Comparison of ENCODE assay signal across 2 cellular contexts in genomic region chr3:117238805-117239204, GRCh38.
TF ChIP-seq lines count a peak whose summit lies in the region.

No MANE protein-coding gene starts in this region.

TF ChIP-seq in SK-N-SH, 30 proteins besides CTCF, POLR2A, EP300 and RAD21 (continued from another document):
- TF ChIP-seq REST (IDR thresholded peaks at IDR 0.05; ENCODE audit: low read depth, low read length): peak; percentile 65; the same call in 1 of the 2 replicates
- TF ChIP-seq, protein P1, sequence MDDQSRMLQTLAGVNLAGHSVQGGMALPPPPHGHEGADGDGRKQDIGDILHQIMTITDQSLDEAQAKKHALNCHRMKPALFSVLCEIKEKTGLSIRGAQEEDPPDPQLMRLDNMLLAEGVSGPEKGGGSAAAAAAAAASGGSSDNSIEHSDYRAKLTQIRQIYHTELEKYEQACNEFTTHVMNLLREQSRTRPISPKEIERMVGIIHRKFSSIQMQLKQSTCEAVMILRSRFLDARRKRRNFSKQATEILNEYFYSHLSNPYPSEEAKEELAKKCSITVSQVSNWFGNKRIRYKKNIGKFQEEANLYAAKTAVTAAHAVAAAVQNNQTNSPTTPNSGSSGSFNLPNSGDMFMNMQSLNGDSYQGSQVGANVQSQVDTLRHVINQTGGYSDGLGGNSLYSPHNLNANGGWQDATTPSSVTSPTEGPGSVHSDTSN (IDR thresholded peaks at IDR 0.05): no peak

TF ChIP-seq in SK-N-SH treated with all-trans-retinoic acid at 6 μM for 48 hours, 23 proteins besides CTCF, POLR2A, EP300 and RAD21 (continued from another document):
- TF ChIP-seq, protein P2, sequence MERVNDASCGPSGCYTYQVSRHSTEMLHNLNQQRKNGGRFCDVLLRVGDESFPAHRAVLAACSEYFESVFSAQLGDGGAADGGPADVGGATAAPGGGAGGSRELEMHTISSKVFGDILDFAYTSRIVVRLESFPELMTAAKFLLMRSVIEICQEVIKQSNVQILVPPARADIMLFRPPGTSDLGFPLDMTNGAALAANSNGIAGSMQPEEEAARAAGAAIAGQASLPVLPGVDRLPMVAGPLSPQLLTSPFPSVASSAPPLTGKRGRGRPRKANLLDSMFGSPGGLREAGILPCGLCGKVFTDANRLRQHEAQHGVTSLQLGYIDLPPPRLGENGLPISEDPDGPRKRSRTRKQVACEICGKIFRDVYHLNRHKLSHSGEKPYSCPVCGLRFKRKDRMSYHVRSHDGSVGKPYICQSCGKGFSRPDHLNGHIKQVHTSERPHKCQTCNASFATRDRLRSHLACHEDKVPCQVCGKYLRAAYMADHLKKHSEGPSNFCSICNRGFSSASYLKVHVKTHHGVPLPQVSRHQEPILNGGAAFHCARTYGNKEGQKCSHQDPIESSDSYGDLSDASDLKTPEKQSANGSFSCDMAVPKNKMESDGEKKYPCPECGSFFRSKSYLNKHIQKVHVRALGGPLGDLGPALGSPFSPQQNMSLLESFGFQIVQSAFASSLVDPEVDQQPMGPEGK (CRISPR knock-in tag; IDR thresholded peaks at IDR 0.05; ENCODE audit: borderline replicate concordance): no peak
- TF ChIP-seq ESRRG (CRISPR knock-in tag; IDR thresholded peaks at IDR 0.05) (no peak), ZNF8 (CRISPR knock-in tag; IDR thresholded peaks at IDR 0.05) (no peak), PPARA (CRISPR knock-in tag; IDR thresholded peaks at IDR 0.05; ENCODE audit: borderline replicate concordance) (no peak), ZNF565 (CRISPR knock-in tag; conservative IDR thresholded peaks at IDR 0.05; ENCODE audit: low read depth) (no peak), ZFP3 (CRISPR knock-in tag; IDR thresholded peaks at IDR 0.05) (no peak), TOX (CRISPR knock-in tag; IDR thresholded peaks at IDR 0.05; ENCODE audit: borderline replicate concordance) (no peak), ISL1 (CRISPR knock-in tag; IDR thresholded peaks at IDR 0.05) (no peak), TCF4 (CRISPR knock-in tag; IDR thresholded peaks at IDR 0.05; ENCODE audit: borderline replicate concordance) (no peak), RARB (CRISPR knock-in tag; IDR thresholded peaks at IDR 0.05) (no peak), CSDC2 (CRISPR knock-in tag; IDR thresholded peaks at IDR 0.05) (no peak)
- TF ChIP-seq, protein P3, sequence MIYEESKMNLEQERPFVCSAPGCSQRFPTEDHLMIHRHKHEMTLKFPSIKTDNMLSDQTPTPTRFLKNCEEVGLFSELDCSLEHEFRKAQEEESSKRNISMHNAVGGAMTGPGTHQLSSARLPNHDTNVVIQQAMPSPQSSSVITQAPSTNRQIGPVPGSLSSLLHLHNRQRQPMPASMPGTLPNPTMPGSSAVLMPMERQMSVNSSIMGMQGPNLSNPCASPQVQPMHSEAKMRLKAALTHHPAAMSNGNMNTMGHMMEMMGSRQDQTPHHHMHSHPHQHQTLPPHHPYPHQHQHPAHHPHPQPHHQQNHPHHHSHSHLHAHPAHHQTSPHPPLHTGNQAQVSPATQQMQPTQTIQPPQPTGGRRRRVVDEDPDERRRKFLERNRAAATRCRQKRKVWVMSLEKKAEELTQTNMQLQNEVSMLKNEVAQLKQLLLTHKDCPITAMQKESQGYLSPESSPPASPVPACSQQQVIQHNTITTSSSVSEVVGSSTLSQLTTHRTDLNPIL (CRISPR knock-in tag; IDR thresholded peaks at IDR 0.05; ENCODE audit: low read depth): no peak
- TF ChIP-seq, protein P4, sequence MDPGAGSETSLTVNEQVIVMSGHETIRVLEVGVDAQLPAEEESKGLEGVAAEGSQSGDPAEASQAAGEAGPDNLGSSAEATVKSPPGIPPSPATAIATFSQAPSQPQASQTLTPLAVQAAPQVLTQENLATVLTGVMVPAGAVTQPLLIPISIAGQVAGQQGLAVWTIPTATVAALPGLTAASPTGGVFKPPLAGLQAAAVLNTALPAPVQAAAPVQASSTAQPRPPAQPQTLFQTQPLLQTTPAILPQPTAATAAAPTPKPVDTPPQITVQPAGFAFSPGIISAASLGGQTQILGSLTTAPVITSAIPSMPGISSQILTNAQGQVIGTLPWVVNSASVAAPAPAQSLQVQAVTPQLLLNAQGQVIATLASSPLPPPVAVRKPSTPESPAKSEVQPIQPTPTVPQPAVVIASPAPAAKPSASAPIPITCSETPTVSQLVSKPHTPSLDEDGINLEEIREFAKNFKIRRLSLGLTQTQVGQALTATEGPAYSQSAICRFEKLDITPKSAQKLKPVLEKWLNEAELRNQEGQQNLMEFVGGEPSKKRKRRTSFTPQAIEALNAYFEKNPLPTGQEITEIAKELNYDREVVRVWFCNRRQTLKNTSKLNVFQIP (CRISPR knock-in tag; IDR thresholded peaks at IDR 0.05; ENCODE audit: borderline replicate concordance, low read depth): no peak
